Comparison of ENCODE assay signal across 20 cellular contexts in genomic region chr10:62900829-62901571, GRCh38.
"Had no signal": no experiment of that assay in that cellular context is flagged by ENCODE, and none has a peak within 500 bp of the region (broad histone marks: within the 10 kb centered on the region; RNA-seq: fewer than 3 reads in every experiment).

No MANE protein-coding gene starts in this region.

- H3K36me3 ChIP-seq: brain microvascular endothelial cell, prostate gland, right lobe of liver, spleen, upper lobe of left lung, WERI-Rb-1 had no signal

- H3K27me3 ChIP-seq: brain microvascular endothelial cell, right lobe of liver, spleen, upper lobe of left lung had no signal

- H3K4me1 ChIP-seq: prostate gland, right lobe of liver, spleen, upper lobe of left lung had no signal

- DNase-seq: activated CD4-positive, alpha-beta T cell treated with anti-CD3 and anti-CD28 coated beads for 48 hours; activated effector memory CD4-positive, alpha-beta T cell treated with anti-CD3 and anti-CD28 coated beads, Interleukin-2, amount 50 U/mL, for 16 hours; amygdala; brain microvascular endothelial cell; cerebellar nuclear complex; foreskin fibroblast; mucosa of descending colon; naive thymus-derived CD8-positive, alpha-beta T cell; nucleus accumbens; right lobe of liver; spleen; stimulated activated CD4-positive, alpha-beta T cell treated with anti-CD3 and anti-CD28 coated beads, Interleukin-1b, Interleukin-23, amount 100 ng/mL, for 48 hours; stimulated activated naive CD4-positive, alpha-beta T cell; T-helper 9 cell; upper lobe of left lung; WERI-Rb-1 had no signal

- H3K36me3 Mint-ChIP-seq: activated naive CD8-positive, alpha-beta T cell; naive thymus-derived CD8-positive, alpha-beta T cell had no signal

- H3K27ac Mint-ChIP-seq: activated naive CD8-positive, alpha-beta T cell; dendritic cell treated with granulocyte-macrophage colony-stimulating factor and Interleukin-4, amounts not matched to agents 40 ng/mL and 50 ng/mL, for 4 days; naive thymus-derived CD8-positive, alpha-beta T cell had no signal

- H3K27ac ChIP-seq: brain microvascular endothelial cell, prostate gland, right lobe of liver, spleen, upper lobe of left lung, WERI-Rb-1 had no signal

- H3K9me3 ChIP-seq: mucosa of descending colon, prostate gland, right lobe of liver, spleen, upper lobe of left lung had no signal

- H3K9me3 Mint-ChIP-seq: naive thymus-derived CD8-positive, alpha-beta T cell had no signal

- H3K4me3 ChIP-seq: mucosa of descending colon, prostate gland, right lobe of liver, spleen, upper lobe of left lung had no signal

- ATAC-seq: esophagus mucosa; mucosa of descending colon; naive thymus-derived CD8-positive, alpha-beta T cell; right lobe of liver had no signal

- H3K4me3 Mint-ChIP-seq: activated naive CD8-positive, alpha-beta T cell; dendritic cell treated with granulocyte-macrophage colony-stimulating factor and Interleukin-4, amounts not matched to agents 40 ng/mL and 50 ng/mL, for 4 days; naive thymus-derived CD8-positive, alpha-beta T cell had no signal

- H3K4me1 Mint-ChIP-seq: naive thymus-derived CD8-positive, alpha-beta T cell had no signal
